Comparison of ENCODE assay signal across 8 cellular contexts in the genomic region with DNA sequence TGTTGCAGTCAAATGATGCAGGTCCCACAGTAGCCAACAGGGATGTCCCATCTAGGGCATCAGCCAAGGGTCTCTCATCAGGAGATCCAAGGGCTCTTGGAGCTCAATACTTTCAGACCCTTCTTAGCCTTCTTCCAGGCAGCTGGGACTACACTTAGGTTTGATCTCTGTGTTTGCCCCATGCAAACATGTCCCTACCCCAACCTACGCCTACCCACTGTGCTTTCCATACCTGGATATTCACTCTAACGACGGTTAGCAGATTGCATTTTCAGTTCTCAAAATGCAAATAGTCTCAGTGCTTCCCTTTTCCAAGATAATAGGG. TPM values are rescaled to one million over a fixed set of nuclear protein-coding genes. Genes with fewer than 3 reads are reported as not detected.
A peak's percentile ranks its signal among the peaks of the same experiment; 100 is the strongest.
DNase-seq lines count a peak whose midpoint lies in the region; ATAC-seq and TF ChIP-seq lines count a peak whose summit lies in the region.

No MANE protein-coding gene starts in this region.

- no peaks in the 10 kb centered on the region for H3K9me3 ChIP-seq in mammary epithelial cell (replicated peaks; ENCODE audit: insufficient read depth, low read length)
- peaks cover 0 to 4% of the 10 kb centered on the region in 2 donors for H3K9me3 ChIP-seq in neuronal stem cell (replicated peaks in 1 of 2; ENCODE audit: control insufficient read depth in 2 of 2, insufficient read depth in 1 of 2, low read depth in 1 of 2, low read length in 2 of 2)
- H3K9me3 ChIP-seq in left lung: no peaks in the 10 kb centered on the region

- no peak overlapping the region for H3K4me3 ChIP-seq in mammary epithelial cell (replicated peaks in 1 of 3; ENCODE audit: insufficient read depth in 1 of 3, low read depth in 2 of 3, low read length in 3 of 3)
- peak overlapping the region in 1 of 2 donors; percentile 67 for H3K4me3 ChIP-seq in neuronal stem cell (ENCODE audit: low read length in 2 of 2)
- peak overlapping the region in 1 of 2 donors; percentile 66 for H3K4me3 ChIP-seq in left lung

- H3K79me2 ChIP-seq in mammary epithelial cell (ENCODE audit: insufficient read depth, low read length): no peaks in the 10 kb centered on the region

- H4K91ac ChIP-seq in neuronal stem cell (ENCODE audit: low read depth, low read length, poor library complexity): no peak overlapping the region

- no peak for TF ChIP-seq CTCF in Calu3 (IDR thresholded peaks at IDR 0.05; ENCODE audit: unreplicated experiment)
- no peak for TF ChIP-seq CTCF in mammary epithelial cell (conservative IDR thresholded peaks at IDR 0.05 in 1 of 2, IDR thresholded peaks at IDR 0.05 in 1 of 2; ENCODE audit: extremely low read depth in 1 of 2, insufficient read depth in 1 of 2, low read depth in 1 of 2, low read length in 2 of 2)
- TF ChIP-seq CTCF in left lung (IDR thresholded peaks at IDR 0.05): no peak

- in situ Hi-C loops in mammary epithelial cell (cut with MboI; ENCODE audit: low sequenced_read_pairs in 2 of 2): loop anchor here (5.0 to 10.0 kb wide), 2 partner anchors 330 to 332 kb away; no protein-coding TSS in a partner anchor

- dilution Hi-C loops in mammary epithelial cell (cut with HindIII; ENCODE audit: low sequenced_read_pairs): no loop called here

- CTCF ChIA-PET in Calu3 (lab: Charles Lee) (interaction anchor here (0.6 to 3.3 kb wide), 14 partner anchors 11 to 734 kb away, joined by 3 to 94 read pairs (median 6); a partner anchor contains a TSS), mammary epithelial cell (lab: Charles Lee; ENCODE audit: low non-redundant PET) (interaction anchor here (0.6 to 1.8 kb wide), 3 partner anchors 31 to 321 kb away, joined by 3 to 19 read pairs (median 3); no protein-coding TSS in a partner anchor)

- BruUV-seq in Calu3 (replicated peaks; lab: Mats Ljungman, UMichigan) (no TSS peak), mammary epithelial cell (replicated peaks; lab: Mats Ljungman, UMichigan) (no TSS peak)

- H2BK12ac ChIP-seq in neuronal stem cell (ENCODE audit: low read length): no peak overlapping the region

- no peaks in the 10 kb centered on the region for H3K27me3 Mint-ChIP-seq in Calu3 (ENCODE audit: unreplicated experiment)

- peaks cover 38% of the 10 kb centered on the region for H3K4me1 Mint-ChIP-seq in Calu3 (ENCODE audit: low read depth, unreplicated experiment)

- H2BK15ac ChIP-seq in neuronal stem cell (ENCODE audit: low read length): no peak overlapping the region

- no peak overlapping the region for H2BK5ac ChIP-seq in neuronal stem cell (ENCODE audit: low read length)

- H3K23ac ChIP-seq in neuronal stem cell (ENCODE audit: low read depth, low read length, poor library complexity): no peak overlapping the region

- H3K14ac ChIP-seq in neuronal stem cell (ENCODE audit: low read length): no peak overlapping the region

- H3K27ac ChIP-seq in mammary epithelial cell (ENCODE audit: insufficient read depth, low read depth, low read length) (no peak overlapping the region), neuronal stem cell (replicated peaks; ENCODE audit: low read length) (no peak overlapping the region), left lung (peak overlapping the region in 1 of 2 donors; percentile 78)

- peak; percentile 15 for ATAC-seq in HG03575 (IDR thresholded peaks at IDR 0.05; ENCODE audit: extremely low read depth, insufficient number of reproducible peaks, low FRiP score, unreplicated experiment)
- no peak for ATAC-seq in GM19328 (IDR thresholded peaks at IDR 0.05; ENCODE audit: unreplicated experiment)
- no peak for ATAC-seq in HG02571 (IDR thresholded peaks at IDR 0.05; ENCODE audit: unreplicated experiment)
- ATAC-seq in left lung: no peak

- H3K36me3 Mint-ChIP-seq in Calu3 (ENCODE audit: insufficient read depth, unreplicated experiment): peaks cover 37% of the 10 kb centered on the region

- no peak overlapping the region for H4K8ac ChIP-seq in neuronal stem cell (ENCODE audit: low read depth, low read length)

- 13% methylated on average over 3 of the region's 3 CpGs for WGBS in mammary epithelial cell (ENCODE audit: low coverage, missing lambda C conversion rate)
- WGBS in neuronal stem cell (ENCODE audit: extremely low coverage in 2 of 2, insufficient read length in 2 of 2, insufficient replicate concordance in 1 of 2), 2 donors: no CpG with 5 or more reads among the region's 3 CpGs

- no peaks in the 10 kb centered on the region for H3K9me3 Mint-ChIP-seq in Calu3 (ENCODE audit: low read depth, unreplicated experiment)

- peaks cover 3% of the 10 kb centered on the region for H3K36me3 ChIP-seq in mammary epithelial cell (ENCODE audit: insufficient read depth, low read length)
- peaks cover 0 to 14% of the 10 kb centered on the region in 2 donors for H3K36me3 ChIP-seq in neuronal stem cell (replicated peaks in 1 of 2; ENCODE audit: control insufficient read depth in 2 of 2, insufficient read depth in 2 of 2, low read length in 2 of 2)
- no peaks in the 10 kb centered on the region for H3K36me3 ChIP-seq in left lung

- peak overlapping the region; percentile 90 for H3K27ac Mint-ChIP-seq in Calu3 (ENCODE audit: unreplicated experiment)

- no peak overlapping the region for H3K4me2 ChIP-seq in mammary epithelial cell (ENCODE audit: insufficient read depth, low read depth, low read length)
- H3K4me2 ChIP-seq in neuronal stem cell (ENCODE audit: insufficient read depth, low read length, poor library complexity, severe bottlenecking): peak overlapping the region; percentile 98

- intact Hi-C loops in Calu3 (cut with micrococcal nuclease; ENCODE audit: unreplicated experiment): loop anchor here (1.0 to 10.0 kb wide), 10 partner anchors 92 to 410 kb away; a partner anchor contains a TSS
- intact Hi-C loops in mammary epithelial cell (cut with micrococcal nuclease): loop anchor here (1.0 to 10.0 kb wide), 11 partner anchors 100 to 730 kb away; a partner anchor contains a TSS
- intact Hi-C loops in left lung (cut with DNase I): loop anchor here in 1 of 2 donors (2.0 kb wide), 1 partner anchor 322 kb away; no protein-coding TSS in a partner anchor

- H2AFZ ChIP-seq in mammary epithelial cell (ENCODE audit: low read depth, low read length): peak overlapping the region; percentile 100
- H2AFZ ChIP-seq in neuronal stem cell (ENCODE audit: low read length): peak overlapping the region; percentile 92

- no peak overlapping the region for H2BK120ac ChIP-seq in neuronal stem cell (ENCODE audit: low read depth, low read length)

- no peak overlapping the region for H3K4ac ChIP-seq in neuronal stem cell (ENCODE audit: low read length)

- H3K9ac ChIP-seq in mammary epithelial cell (ENCODE audit: insufficient read depth, low read length): no peak overlapping the region
- H3K9ac ChIP-seq in neuronal stem cell (ENCODE audit: low read depth, low read length, poor library complexity): no peak overlapping the region

- no peak overlapping the region for H2AK5ac ChIP-seq in neuronal stem cell (ENCODE audit: low read depth, low read length)

- H3K27me3 ChIP-seq in mammary epithelial cell (ENCODE audit: insufficient read depth, low read length) (no peaks in the 10 kb centered on the region), neuronal stem cell (ENCODE audit: control insufficient read depth in 3 of 3, insufficient read depth in 3 of 3, low read depth in 1 of 3, low read length in 3 of 3) (no peaks in the 10 kb centered on the region), left lung (peaks cover 0 to 14% of the 10 kb centered on the region in 2 donors)

- DNase-seq in Calu3: no peak
- DNase-seq in mammary epithelial cell: no peak
- no peak for DNase-seq in neuronal stem cell (ENCODE audit: low spot score)
- no peak for DNase-seq in left lung
- no peak for DNase-seq in stimulated activated CD4-positive, alpha-beta T cell treated with anti-CD3 and anti-CD28 coated beads, Interleukin-12 subunit alpha, Interleukin-12 subunit beta, amount 100 ng/mL, for 4 hours

- no peaks in the 10 kb centered on the region for H3K79me1 ChIP-seq in neuronal stem cell (ENCODE audit: low read depth, low read length)

- peak overlapping the region; percentile 80 for H3K4me3 Mint-ChIP-seq in Calu3 (ENCODE audit: low read depth, unreplicated experiment)

- no peak overlapping the region for H3K18ac ChIP-seq in neuronal stem cell (ENCODE audit: low read length)

- H4K20me1 ChIP-seq in mammary epithelial cell (ENCODE audit: insufficient read depth, low read length): no peaks in the 10 kb centered on the region

- H3K4me1 ChIP-seq in mammary epithelial cell (ENCODE audit: insufficient read depth, low read length) (peaks cover 3% of the 10 kb centered on the region), neuronal stem cell (ENCODE audit: control insufficient read depth in 2 of 2, insufficient read depth in 1 of 2, low read depth in 1 of 2, low read length in 2 of 2) (peaks cover 0 to 2% of the 10 kb centered on the region in 2 donors), left lung (peaks cover 0 to 24% of the 10 kb centered on the region in 2 donors)

RNA-seq across cellular contexts. Expression of a gene that starts 0.8 kb away (rescaled TPM):
- 88.8 and 99.1 TPM in 2 replicates for total RNA-seq in Calu3 (2022)
- total RNA-seq in mammary epithelial cell: 10 to 100 TPM; 18.7 to 19.5 TPM
- polyA plus RNA-seq in mammary epithelial cell: 5.3 TPM
- 1.3 TPM for polyA minus RNA-seq in mammary epithelial cell
- polyA plus RNA-seq in neuronal stem cell (2013, experiment 1 of 2): 38.8 TPM
- polyA plus RNA-seq in neuronal stem cell (2013, experiment 2 of 2): 40.2 TPM
- total RNA-seq in left lung: 10 to 100 TPM; 31.2 to 65.4 TPM

RNA-seq across cellular contexts. Expression of a gene that starts 13.7 kb away (rescaled TPM):
- 29.2 and 30.4 TPM in 2 replicates for total RNA-seq in Calu3 (2022)
- 10 to 100 TPM in 1 of 2 donors, 1 to 10 TPM in 1; 9.7 to 18.2 TPM for total RNA-seq in mammary epithelial cell
- polyA plus RNA-seq in mammary epithelial cell: 4.4 TPM
- polyA minus RNA-seq in mammary epithelial cell: 3.3 TPM
- 9.1 TPM for polyA plus RNA-seq in neuronal stem cell (2013, experiment 1 of 2)
- polyA plus RNA-seq in neuronal stem cell (2013, experiment 2 of 2): 9.5 TPM
- total RNA-seq in left lung: 10 to 100 TPM; 11.6 to 16.0 TPM
